13 cellular contexts compared by ENCODE assay signal in the genomic region with DNA sequence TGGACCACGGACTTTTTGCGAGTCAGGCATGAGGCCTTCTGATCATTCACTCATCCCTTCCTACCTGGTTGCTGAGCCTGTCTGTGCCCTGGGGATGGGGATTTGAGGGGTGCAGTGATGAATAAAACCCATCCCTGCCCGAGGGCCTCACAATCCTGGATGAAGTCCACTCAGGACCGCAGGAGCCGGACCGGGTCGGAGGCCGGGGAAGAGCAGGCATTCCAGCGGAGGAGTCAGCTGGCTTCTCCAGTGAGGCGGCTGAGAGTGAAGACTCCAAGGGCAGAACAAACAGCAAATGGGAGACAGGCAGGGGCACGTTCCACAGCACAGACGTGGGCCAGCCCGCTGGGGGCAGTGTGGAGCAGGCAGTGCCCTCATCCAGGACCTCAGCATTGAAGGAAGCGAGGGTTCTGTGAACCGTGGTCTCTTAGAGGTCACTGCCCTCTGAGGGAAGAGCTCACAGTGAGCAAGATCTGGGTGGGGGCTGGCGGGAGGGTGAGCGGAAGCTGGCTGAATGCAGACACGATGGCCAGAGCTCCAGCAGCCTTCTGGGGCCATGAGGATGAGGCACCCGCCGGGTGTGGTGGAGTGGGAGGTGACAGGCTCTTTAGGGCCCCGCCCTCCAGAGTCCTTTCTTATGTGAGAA. TPM values are rescaled to one million over a fixed set of nuclear protein-coding genes. Genes with fewer than 3 reads are reported as not detected.
DNase-seq lines count a peak whose midpoint lies in the region; ATAC-seq, FAIRE-seq and TF ChIP-seq lines count a peak whose summit lies in the region.
"Had no signal": no experiment of that assay in that cellular context is flagged by ENCODE, and none has a peak within 500 bp of the region (broad histone marks: within the 10 kb centered on the region; RNA-seq: fewer than 3 reads in every experiment).

No MANE protein-coding gene starts in this region.

- ATAC-seq in RWPE2 (ENCODE audit: low read depth) = no peak
- ATAC-seq in GM19023 (IDR thresholded peaks at IDR 0.05; ENCODE audit: unreplicated experiment) = no peak
- no peak for ATAC-seq in CD8-positive, alpha-beta T cell
- no peak for ATAC-seq in GM19035 (IDR thresholded peaks at IDR 0.05; ENCODE audit: unreplicated experiment)

- no peak for FAIRE-seq in kidney (lab: Jason Lieb, UNC)
- FAIRE-seq: small intestine had no signal

- H3K36me3 Mint-ChIP-seq in CD8-positive, alpha-beta T cell = peaks cover 3% of the 10 kb centered on the region

- CTCF ChIA-PET in CD8-positive, alpha-beta T cell (lab: Charles Lee) = interaction anchor here (0.5 kb wide), 1 partner anchor 13 kb away, joined by 3 read pairs; no protein-coding TSS in a partner anchor

- intact Hi-C loops in kidney (cut with DNase I) = no loop called here
- intact Hi-C loops in CD8-positive, alpha-beta T cell (cut with DNase I, micrococcal nuclease) = no loop called here

- H3K4me1 ChIP-seq in BLaER1 (peaks cover 38% of the 10 kb centered on the region), RWPE2 (ENCODE audit: insufficient read depth, poor library complexity, severe bottlenecking) (no peaks in the 10 kb centered on the region), kidney (ENCODE audit: control insufficient read depth in 1 of 2, insufficient read depth in 1 of 2, low read depth in 1 of 2, low read length in 2 of 2) (no peaks in the 10 kb centered on the region)
- no peaks in the 10 kb centered on the region for H3K4me1 ChIP-seq in CD8-positive, alpha-beta T cell (ENCODE audit: insufficient read depth, low read length)

- no peaks in the 10 kb centered on the region for H3K9me3 Mint-ChIP-seq in CD8-positive, alpha-beta T cell

- no peak overlapping the region for H3K27ac Mint-ChIP-seq in CD8-positive, alpha-beta T cell

- no peak overlapping the region for H3K4me3 Mint-ChIP-seq in CD8-positive, alpha-beta T cell

- H3K27me3 Mint-ChIP-seq in CD8-positive, alpha-beta T cell (ENCODE audit: low read depth) = peaks cover 11% of the 10 kb centered on the region

- H3K27ac ChIP-seq in BLaER1 = no peak overlapping the region
- H3K27ac ChIP-seq in RWPE2 (ENCODE audit: poor library complexity, severe bottlenecking) = no peak overlapping the region
- no peak overlapping the region for H3K27ac ChIP-seq in kidney (ENCODE audit: low read depth in 2 of 2, low read length in 2 of 2)
- H3K27ac ChIP-seq in CD8-positive, alpha-beta T cell (ENCODE audit: low read depth, low read length) = no peak overlapping the region

- H3K4me3 ChIP-seq in BLaER1 (no peak overlapping the region), RWPE2 (ENCODE audit: severe bottlenecking) (no peak overlapping the region), kidney (ENCODE audit: low read length in 2 of 2) (no peak overlapping the region)
- no peak overlapping the region for H3K4me3 ChIP-seq in CD8-positive, alpha-beta T cell (ENCODE audit: low read depth, low read length)

- H3K9ac ChIP-seq in BLaER1 = no peak overlapping the region
- H3K9ac ChIP-seq in kidney (ENCODE audit: low read length in 2 of 2) = no peak overlapping the region

- POLR2A ChIA-PET in CD8-positive, alpha-beta T cell (lab: Charles Lee) = interaction anchor here (0.6 kb wide), 1 partner anchor 1091 kb away, joined by 3 read pairs; no protein-coding TSS in a partner anchor

- H3K4me1 Mint-ChIP-seq in CD8-positive, alpha-beta T cell (ENCODE audit: low read depth) = no peaks in the 10 kb centered on the region

- H3K27me3 ChIP-seq in BLaER1 (no peaks in the 10 kb centered on the region), RWPE2 (ENCODE audit: insufficient read depth, poor library complexity, severe bottlenecking) (peaks cover 22% of the 10 kb centered on the region)
- H3K27me3 ChIP-seq in CD8-positive, alpha-beta T cell (ENCODE audit: insufficient read depth, low read length) = no peaks in the 10 kb centered on the region

- peaks cover 25% of the 10 kb centered on the region for H4K20me1 ChIP-seq in BLaER1

- peak overlapping the region; percentile 67 for H3K4me2 ChIP-seq in BLaER1

- H3K36me3 ChIP-seq in BLaER1 (peaks cover 53% of the 10 kb centered on the region), RWPE2 (ENCODE audit: low read depth) (no peaks in the 10 kb centered on the region), kidney (ENCODE audit: control insufficient read depth in 1 of 2, insufficient read depth in 2 of 2, low read length in 2 of 2) (no peaks in the 10 kb centered on the region)
- no peaks in the 10 kb centered on the region for H3K36me3 ChIP-seq in CD8-positive, alpha-beta T cell (ENCODE audit: insufficient read depth, low read length)

- DNase-seq in RWPE2 (ENCODE audit: low spot score) (peak; percentile 45), kidney (peak; percentile 43), C1 segment of cervical spinal cord (lab: John Stamatoyannopoulos, UW) (no peak)
- DNase-seq in CD8-positive, alpha-beta T cell = no peak
- DNase-seq: activated CD4-positive, CD25-positive, alpha-beta regulatory T cell; activated gamma-delta T cell; DMS79 treated with DMSO at 0.1 percent for 48 hours; NCI-H187 treated with DMSO at 0.1 percent for 48 hours; small intestine had no signal

- TF ChIP-seq CTCF in GM12874 (IDR thresholded peaks at IDR 0.05; ENCODE audit: insufficient read depth, low read depth, low read length) = peak; percentile 46
- TF ChIP-seq CTCF in RWPE2 (IDR thresholded peaks at IDR 0.05; ENCODE audit: poor library complexity, severe bottlenecking) = no peak
- TF ChIP-seq CTCF in kidney (IDR thresholded peaks at IDR 0.05; ENCODE audit: borderline replicate concordance, extremely low read depth, insufficient read depth) = no peak
- TF ChIP-seq CTCF in CD8-positive, alpha-beta T cell (IDR thresholded peaks at IDR 0.05) = no peak

- H3K9me3 ChIP-seq in BLaER1 (peaks cover 13% of the 10 kb centered on the region; the same call in 1 of the 2 replicates), RWPE2 (ENCODE audit: severe bottlenecking) (no peaks in the 10 kb centered on the region), kidney (ENCODE audit: control insufficient read depth in 1 of 2, low read length in 2 of 2) (no peaks in the 10 kb centered on the region)
- H3K9me3 ChIP-seq in CD8-positive, alpha-beta T cell (ENCODE audit: low read length) = no peaks in the 10 kb centered on the region

RNA-seq across cellular contexts. Expression of a gene that starts 10.9 kb away (rescaled TPM):
- 1.4 TPM for total RNA-seq in kidney
- 0.60 TPM for polyA plus RNA-seq in kidney (ENCODE audit: insufficient read depth, low read depth, low replicate concordance)
- total RNA-seq in CD8-positive, alpha-beta T cell = under 1 TPM; 0.39 to 0.68 TPM

Comparison
In these comparisons a context has a peak if more than half of its experiments do, and no peak if none do; other contexts are left out.
1. DNase-seq: peak in RWPE2 (single experiment) and kidney (single experiment); none in C1 segment of cervical spinal cord (0 of 14) and CD8-positive, alpha-beta T cell (0 of 7).